19 cellular contexts compared by ENCODE assay signal in the genomic region with DNA sequence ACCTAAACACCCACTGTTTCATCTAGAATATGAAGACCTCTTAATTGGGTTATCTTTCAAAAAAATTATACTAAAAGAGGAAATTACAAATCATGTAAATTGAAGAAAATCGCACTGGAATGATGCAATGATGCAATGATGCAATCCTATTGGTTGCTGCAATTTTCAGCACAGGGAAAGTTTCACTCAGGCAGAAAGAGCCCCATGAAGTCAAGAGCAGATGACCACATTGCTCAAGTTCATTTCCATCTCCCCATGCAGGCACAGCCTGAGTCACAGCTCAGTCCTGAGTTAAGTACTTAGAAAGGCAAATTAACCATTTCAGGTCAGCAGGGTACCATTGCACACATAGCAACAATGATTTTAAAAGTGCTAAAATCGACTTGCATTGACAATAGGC.
A peak's percentile ranks its signal among the peaks of the same experiment; 100 is the strongest.
DNase-seq lines count a peak whose midpoint lies in the region; ATAC-seq, FAIRE-seq and TF ChIP-seq lines count a peak whose summit lies in the region.
"Had no signal": no experiment of that assay in that cellular context is flagged by ENCODE, and none has a peak within 500 bp of the region (broad histone marks: within the 10 kb centered on the region; RNA-seq: fewer than 3 reads in every experiment).

No MANE protein-coding gene starts in this region.

- H3K18ac ChIP-seq in mesendoderm (ENCODE audit: low read length): no peak overlapping the region

- H3K36me3 ChIP-seq in HEK293 (ENCODE audit: control insufficient read depth in 2 of 2, insufficient read depth in 1 of 2, low read length in 2 of 2) (no peaks in the 10 kb centered on the region), bronchial epithelial cell (ENCODE audit: control insufficient read depth, insufficient read depth, low read length) (no peaks in the 10 kb centered on the region), mesendoderm (ENCODE audit: control insufficient read depth, insufficient read depth, low read length) (no peaks in the 10 kb centered on the region)
- H3K36me3 ChIP-seq: brain microvascular endothelial cell, pancreas, vagina had no signal

- no peak overlapping the region for H3K27ac ChIP-seq in HEK293 (ENCODE audit: extremely low read depth, low read depth, low read length)
- H3K27ac ChIP-seq in mesendoderm (ENCODE audit: low read depth, low read length): no peak overlapping the region
- H3K27ac ChIP-seq: brain microvascular endothelial cell, pancreas, vagina had no signal

- H3K27me3 ChIP-seq in bronchial epithelial cell (ENCODE audit: control insufficient read depth, insufficient read depth, low read length) (no peaks in the 10 kb centered on the region), mesendoderm (ENCODE audit: insufficient read depth, low read length, poor library complexity) (no peaks in the 10 kb centered on the region)
- H3K27me3 ChIP-seq: brain microvascular endothelial cell, pancreas, vagina had no signal

- FAIRE-seq in bronchial epithelial cell (lab: Jason Lieb, UNC): no peak
- FAIRE-seq: H54, pancreas had no signal

- no peak overlapping the region for H4K5ac ChIP-seq in mesendoderm (ENCODE audit: low read length)

- H3K9me3 ChIP-seq in HEK293 (ENCODE audit: control insufficient read depth, insufficient read depth, low read depth, low read length): no peaks in the 10 kb centered on the region
- H3K9me3 ChIP-seq: pancreas, vagina had no signal

- H4K8ac ChIP-seq in mesendoderm (ENCODE audit: low read depth, low read length): no peak overlapping the region

- H2BK120ac ChIP-seq in mesendoderm (ENCODE audit: low read depth, low read length): no peak overlapping the region

- H3K4me1 ChIP-seq in HEK293 (ENCODE audit: control insufficient read depth, insufficient read depth, low read length) (no peaks in the 10 kb centered on the region), mesendoderm (ENCODE audit: control insufficient read depth, low read depth, low read length) (peaks cover 1% of the 10 kb centered on the region)
- H3K4me1 ChIP-seq: pancreas, vagina had no signal

- H3K9ac ChIP-seq in mesendoderm (ENCODE audit: low read length): no peak overlapping the region

- no peak overlapping the region for H3K56ac ChIP-seq in mesendoderm (ENCODE audit: low read length)

- H3K4me3 ChIP-seq in HEK293 (ENCODE audit: low read depth, low read length) (no peak overlapping the region), bronchial epithelial cell (ENCODE audit: low read depth, low read length) (no peak overlapping the region), mesendoderm (ENCODE audit: low read length) (no peak overlapping the region)
- H3K4me3 ChIP-seq: pancreas, vagina had no signal

- no peak for TF ChIP-seq CTCF in HEK293 (tag by site-specific recombination; IDR thresholded peaks at IDR 0.05)
- TF ChIP-seq CTCF in bronchial epithelial cell (IDR thresholded peaks at IDR 0.05; ENCODE audit: insufficient read depth, low read length, severe bottlenecking): no peak

- H2BK5ac ChIP-seq in mesendoderm (ENCODE audit: low read length): no peak overlapping the region

- no peak overlapping the region for H2AK5ac ChIP-seq in mesendoderm (ENCODE audit: low read length)

- no peaks in the 10 kb centered on the region for H3K79me1 ChIP-seq in mesendoderm (ENCODE audit: low read length)

- H3K79me2 ChIP-seq in mesendoderm (ENCODE audit: control insufficient read depth, insufficient read depth, low read length): no peaks in the 10 kb centered on the region

- whole genome bisulfite sequencing in mesendoderm (ENCODE audit: extremely low coverage, insufficient coverage, low lambda C conversion rate): no CpG with 5 or more reads among the region's 2 CpGs

- peak; percentile 93 for DNase-seq in NOMO-1 treated with dmso at 0.1 percent for 144 hours (lab: John Stamatoyannopoulos, UW; ENCODE audit: unreplicated experiment)
- peak; percentile 1 for DNase-seq in bronchial epithelial cell (ENCODE audit: low read depth)
- peak; percentile 82 for DNase-seq in mesendoderm
- DNase-seq in NCI-H1417 treated with DMSO at 0.1 percent for 48 hours (lab: John Stamatoyannopoulos, UW): no peak
- no peak for DNase-seq in DMS79 (lab: John Stamatoyannopoulos, UW)
- DNase-seq: activated CD8-positive, alpha-beta memory T cell treated with anti-CD3 and anti-CD28 coated beads, Interleukin-2, amount 10 ng/mL, durations not matched to agents 7 days and 5 days; activated naive CD4-positive, alpha-beta T cell; brain microvascular endothelial cell; effector memory CD4-positive, alpha-beta T cell; NCI-H1694; NCI-H510A; pancreas; RPMI8226 had no signal

- no peak overlapping the region for H3K4ac ChIP-seq in mesendoderm (ENCODE audit: low read depth, low read length)

- no peak overlapping the region for H2BK15ac ChIP-seq in mesendoderm (replicated peaks; ENCODE audit: low read depth)

- H3K4me2 ChIP-seq in mesendoderm (ENCODE audit: low read length): no peak overlapping the region

- no peak overlapping the region for H3K23ac ChIP-seq in mesendoderm (ENCODE audit: low read length)

- POLR2A ChIA-PET in HEK293 (lab: Yijun Ruan, JAX): no interaction called here

- ATAC-seq in GM18870 (IDR thresholded peaks at IDR 0.05; ENCODE audit: unreplicated experiment) (no peak), HG02610 (IDR thresholded peaks at IDR 0.05; ENCODE audit: unreplicated experiment) (no peak)
- ATAC-seq: activated CD4-positive, CD25-positive, alpha-beta regulatory T cell treated with anti-CD3 and anti-CD28 coated beads, Interleukin-2, amount 50 U/mL, for 24 hours; activated CD8-positive, alpha-beta memory T cell treated with anti-CD3 and anti-CD28 coated beads, Interleukin-2, amount 10 ng/mL, durations not matched to agents 7 days and 5 days; pancreas had no signal

- CTCF ChIA-PET in HEK293 (lab: Yijun Ruan, JAX): no interaction called here

TF ChIP-seq in HEK293, 187 proteins besides CTCF, POLR2A, EP300 and RAD21:
- TF ChIP-seq ZNF335 (tag by site-specific recombination; conservative IDR thresholded peaks at IDR 0.05): peak; percentile 36
- TF ChIP-seq ZIC2 (tag by site-specific recombination; IDR thresholded peaks at IDR 0.05): peak; percentile 34; the same call in 1 of the 2 replicates
- TF ChIP-seq ZNF132 (tag by site-specific recombination; IDR thresholded peaks at IDR 0.05; ENCODE audit: borderline replicate concordance): no peak

Comparison
In these comparisons a context has a peak if more than half of its experiments do, and no peak if none do; other contexts are left out.
1. DNase-seq: peak in NOMO-1 treated with dmso at 0.1 percent for 144 hours (single experiment), bronchial epithelial cell (single experiment) and mesendoderm (single experiment); none in NCI-H1417 treated with DMSO at 0.1 percent for 48 hours (single experiment) and DMS79 (single experiment).